Comparison of ENCODE assay signal across 1 cellular context in genomic region chr16:88279998-88280397, GRCh38.
TF ChIP-seq lines count a peak whose summit lies in the region.

No MANE protein-coding gene starts in this region.

TF ChIP-seq in K562, 482 proteins besides CTCF, POLR2A, EP300 and RAD21 (continued from another document):
- TF ChIP-seq, protein P1, sequence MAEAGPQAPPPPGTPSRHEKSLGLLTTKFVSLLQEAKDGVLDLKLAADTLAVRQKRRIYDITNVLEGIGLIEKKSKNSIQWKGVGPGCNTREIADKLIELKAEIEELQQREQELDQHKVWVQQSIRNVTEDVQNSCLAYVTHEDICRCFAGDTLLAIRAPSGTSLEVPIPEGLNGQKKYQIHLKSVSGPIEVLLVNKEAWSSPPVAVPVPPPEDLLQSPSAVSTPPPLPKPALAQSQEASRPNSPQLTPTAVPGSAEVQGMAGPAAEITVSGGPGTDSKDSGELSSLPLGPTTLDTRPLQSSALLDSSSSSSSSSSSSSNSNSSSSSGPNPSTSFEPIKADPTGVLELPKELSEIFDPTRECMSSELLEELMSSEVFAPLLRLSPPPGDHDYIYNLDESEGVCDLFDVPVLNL (CRISPR knock-in tag; IDR thresholded peaks at IDR 0.05; ENCODE audit: low read depth): 0 out of 2 replicates have a peak, but pooled peaks have one; percentile 23
